In genomic region chr7:143924851-143925250, GRCh38 we compare ENCODE assay signal across 1 cellular context.
TF ChIP-seq lines count a peak whose summit lies in the region.

No MANE protein-coding gene starts in this region.

TF ChIP-seq in H1, 55 proteins besides CTCF, POLR2A, EP300 and RAD21:
- no peak for TF ChIP-seq BCL11A (IDR thresholded peaks at IDR 0.05; ENCODE audit: low read depth in 2 of 2, low read length in 2 of 2)
TF ChIP-seq in H1: peak in this region for 0.
